In the genomic region with DNA sequence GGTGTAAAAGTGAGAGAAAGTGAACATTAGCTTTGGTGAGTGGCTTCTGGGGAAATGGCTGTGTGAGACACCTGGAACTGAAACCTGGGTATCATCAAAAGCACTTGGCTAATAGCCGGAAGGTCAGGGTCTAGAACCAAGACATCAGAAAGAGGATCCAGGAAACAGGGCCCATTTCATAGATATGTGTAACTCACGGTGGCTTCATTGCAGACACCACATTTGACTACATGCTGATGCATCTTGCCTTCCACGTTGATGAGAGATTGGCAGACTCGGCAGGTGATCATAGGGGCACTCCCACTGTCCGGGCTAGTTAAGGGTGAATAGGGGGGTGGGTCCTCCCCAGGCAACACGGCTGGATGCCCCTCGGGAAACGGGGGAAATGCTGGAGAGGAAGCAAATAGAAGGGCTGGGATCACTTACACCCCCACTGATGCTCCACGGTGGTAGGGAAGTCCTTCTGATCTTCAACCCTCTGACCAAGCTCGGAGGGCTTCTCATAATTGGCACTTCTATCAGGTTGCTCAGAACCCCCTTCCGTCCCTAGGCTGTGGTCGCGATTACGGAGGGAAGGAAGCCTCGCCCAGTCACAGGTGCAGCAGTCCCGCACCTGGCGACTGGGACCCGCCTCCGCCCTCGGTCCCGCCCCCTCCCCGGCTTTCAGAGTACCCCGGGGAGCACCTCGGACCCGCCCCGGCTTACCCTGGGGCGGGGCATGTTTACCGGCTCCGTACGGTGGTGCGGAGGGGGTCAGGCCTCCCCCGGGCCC, we compare ENCODE assay signal across 8 cellular contexts. TPM values are rescaled to one million over a fixed set of nuclear protein-coding genes. Genes with fewer than 3 reads are reported as not detected.
DNase-seq lines count a peak whose midpoint lies in the region; ATAC-seq, FAIRE-seq and TF ChIP-seq lines count a peak whose summit lies in the region.

No MANE protein-coding gene starts in this region.

- H3K9me3 ChIP-seq in breast epithelium = no peaks in the 10 kb centered on the region
- no peaks in the 10 kb centered on the region for H3K9me3 ChIP-seq in HepG2 (ENCODE audit: low read length)

- peaks cover 24 to 40% (median 31%) of the 10 kb centered on the region in 3 donors for H3K4me1 Mint-ChIP-seq in T-cell

- peak overlapping the region; percentile 87 for H3K9ac ChIP-seq in HepG2 (ENCODE audit: insufficient read depth, low read depth, low read length)

- TF ChIP-seq POLR2A in breast epithelium (IDR thresholded peaks at IDR 0.05) = no peak
- peak in 1 of 2 experiments; percentile 4; a peak in 1 of 4 replicates for TF ChIP-seq POLR2A in HepG2 (IDR thresholded peaks at IDR 0.05; ENCODE audit: insufficient read depth in 1 of 2, low read depth in 2 of 2, low read length in 2 of 2)

- TF ChIP-seq RAD21 in HepG2 (CRISPR knock-in tag; IDR thresholded peaks at IDR 0.05) = no peak; the same call in 1 of the 2 replicates

- H3K4me3 ChIP-seq in breast epithelium (peak overlapping the region; percentile 95 to 99 (median 99)), HepG2 (replicated peaks in 1 of 3; ENCODE audit: insufficient read depth in 1 of 3, low read depth in 2 of 3, low read length in 3 of 3) (peak overlapping the region; percentile 67 to 89 (median 78))

- H3K9me3 Mint-ChIP-seq in T-cell = no peaks in the 10 kb centered on the region

- H3K4me3 Mint-ChIP-seq in T-cell = peak overlapping the region; percentile 84 to 92 (median 88)

- H3K4me1 ChIP-seq in breast epithelium = peaks cover 0 to 12% of the 10 kb centered on the region in 2 donors
- peaks cover 63% of the 10 kb centered on the region for H3K4me1 ChIP-seq in HepG2 (ENCODE audit: insufficient read depth, low read length)

- H3K27ac Mint-ChIP-seq in T-cell = peak overlapping the region; percentile 94

- in situ Hi-C loops in HepG2 (cut with HindIII; ENCODE audit: extremely low pct_ligation_motif_present, low pct_unique_long_range_greater_than_20kb) = loop anchor here (5.0 to 25.0 kb wide), 4 partner anchors 123 to 514 kb away; partner anchors contain the start of genes CCNB1IP1, PARP2 and RNASE4

- H3K27me3 ChIP-seq in breast epithelium (no peaks in the 10 kb centered on the region), HepG2 (ENCODE audit: control insufficient read depth in 1 of 2, insufficient read depth in 2 of 2, low read length in 2 of 2) (no peaks in the 10 kb centered on the region; a peak in 1 of 5 replicates)

- TSS peak; percentile 63 for BruUV-seq in HepG2 (replicated peaks; lab: Mats Ljungman, UMichigan)

- TF ChIP-seq CTCF in breast epithelium (IDR thresholded peaks at IDR 0.05) = no peak
- no peak for TF ChIP-seq CTCF in HepG2 (CRISPR knock-in tag; IDR thresholded peaks at IDR 0.05)

- CTCF ChIA-PET in T-cell (lab: Charles Lee) (interaction anchor here in 1 of 2 donors (1.0 to 1.6 kb wide), 10 partner anchors 9 to 223 kb away, joined by 3 to 14 read pairs (median 6); partner anchors contain the start of genes PARP2 and PNP), HepG2 (lab: Yijun Ruan, JAX; ENCODE audit: low intra/inter-chr PET ratio, low total read pairs) (interaction anchor here (0.7 kb wide), 1 partner anchor 148 kb away, joined by 3 read pairs; no protein-coding TSS in a partner anchor)

- H2AFZ ChIP-seq in HepG2 (ENCODE audit: low read length) = no peak overlapping the region

- DNase-seq in DMS 273 (lab: John Stamatoyannopoulos, UW; ENCODE audit: unreplicated experiment) = peak; percentile 59
- no peak for DNase-seq in DMS 273 treated with DMSO at 0.1 percent for 48 hours (lab: John Stamatoyannopoulos, UW)
- DNase-seq in T-cell = peak; percentile 29 to 82 (median 72)
- DNase-seq in breast epithelium (ENCODE audit: low spot score in 2 of 2) = peak in 1 of 2 donors; percentile 34
- DNase-seq in HepG2 (ENCODE audit: low spot score) = no peak
- peak; percentile 59 for DNase-seq in stimulated activated CD8-positive, alpha-beta memory T cell treated with anti-CD3 and anti-CD28 coated beads, Interleukin-4, amount 100 ng/mL, for 48 hours

- intact Hi-C loops in breast epithelium (cut with DNase I; ENCODE audit: low total_unique reads) (no loop called here), HepG2 (cut with micrococcal nuclease; ENCODE audit: unreplicated experiment) (loop anchor here (1.0 to 2.0 kb wide), 5 partner anchors 9 to 1016 kb away; partner anchors contain the start of genes PARP2, PNP, RAB2B and RNASE4)

- ATAC-seq in HG03196 (IDR thresholded peaks at IDR 0.05; ENCODE audit: unreplicated experiment) (peak; percentile 8), T-cell (replicated peaks in 1 of 4) (peak; percentile 13 to 26 (median 22)), HepG2 (peak; percentile 0), GM21526 (IDR thresholded peaks at IDR 0.05; ENCODE audit: low FRiP score, unreplicated experiment) (no peak)

- no peak for FAIRE-seq in HepG2 (lab: Jason Lieb, UNC)

- POLR2A ChIA-PET in T-cell (lab: Charles Lee) = interaction anchor here (0.6 to 1.6 kb wide), 9 partner anchors 8 to 117 kb away, joined by 3 to 21 read pairs (median 4); partner anchors contain the start of genes PARP2 (in 1 of the 2) and PNP (in 1 of the 2)
- POLR2A ChIA-PET in HepG2 (lab: Yijun Ruan, JAX) = interaction anchor here (0.7 to 3.6 kb wide), 29 partner anchors 8 to 611 kb away, joined by 3 to 57 read pairs (median 5); partner anchors contain the start of genes PARP2, PNP, RNASE4 and TEP1

- H3K27ac ChIP-seq in breast epithelium (peak overlapping the region; percentile 96 to 98), HepG2 (ENCODE audit: extremely low read length, insufficient read depth, low read length) (peak overlapping the region; percentile 67)

- no peaks in the 10 kb centered on the region for H3K27me3 Mint-ChIP-seq in T-cell

- peak overlapping the region; percentile 88 for H3K4me2 ChIP-seq in HepG2 (ENCODE audit: low read depth, low read length)

- H4K20me1 ChIP-seq in HepG2 (ENCODE audit: insufficient read depth, low read length) = no peaks in the 10 kb centered on the region

- H3K79me2 ChIP-seq in HepG2 (ENCODE audit: insufficient read depth, low read length) = peaks cover 32% of the 10 kb centered on the region

- H3K36me3 ChIP-seq in breast epithelium (peaks cover 22% of the 10 kb centered on the region), HepG2 (replicated peaks in 1 of 2; ENCODE audit: control insufficient read depth in 1 of 2, insufficient read depth in 2 of 2, low read length in 2 of 2) (peaks cover 11 to 31% of the 10 kb centered on the region in 2 experiments)

- TF ChIP-seq EP300 in HepG2 (IDR thresholded peaks at IDR 0.05; ENCODE audit: low read depth in 2 of 2, low read length in 2 of 2) = no peak
- no peak for TF ChIP-seq EP300 in HepG2 (CRISPR knock-in tag; IDR thresholded peaks at IDR 0.05; ENCODE audit: borderline replicate concordance)

- 5% methylated on average over 28 of the region's 32 CpGs for WGBS in HepG2 (ENCODE audit: low lambda C conversion rate)

- peaks cover 27% of the 10 kb centered on the region for H3K36me3 Mint-ChIP-seq in T-cell

RNA-seq across cellular contexts. Expression of gene PIP4P1, which starts 0.6 kb away (rescaled TPM):
- 10 to 100 TPM; 54.2 to 72.8 (median 57.5) TPM for total RNA-seq in T-cell
- total RNA-seq in breast epithelium = 10 to 100 TPM; 23.6 to 34.1 (median 29.9) TPM
- 31.9 and 33.4 TPM in 2 replicates for total RNA-seq in HepG2 (2016; rRNA removed; fragmentation: Illumina TruSeq; extraction: Trizol)
- 16.4 and 18.3 TPM in 2 replicates for total RNA-seq in HepG2 (2016; cell fraction: cytosol; rRNA removed; fragmentation: Illumina TruSeq; extraction: Trizol; ENCODE audit: low read depth)
- total RNA-seq in HepG2 (2016; cell fraction: insoluble cytoplasmic fraction; rRNA removed; fragmentation: Illumina TruSeq; extraction: Trizol) = 32.1 and 34.6 TPM in 2 replicates
- 32.6 and 39.7 TPM in 2 replicates for total RNA-seq in HepG2 (2016; cell fraction: membrane; rRNA removed; fragmentation: Illumina TruSeq; extraction: Trizol)
- 20.8 and 28.1 TPM in 2 replicates for total RNA-seq in HepG2 (2016; cell fraction: nucleus; rRNA removed; fragmentation: Illumina TruSeq; extraction: Trizol)
- polyA plus RNA-seq in HepG2 (2011; rRNA removed) = 47.0 and 54.5 TPM in 2 replicates
- polyA plus RNA-seq in HepG2 (2011; cell fraction: cytosol; rRNA removed) = 40.6 and 41.5 TPM in 2 replicates
- polyA plus RNA-seq in HepG2 (2011; cell fraction: nucleus; rRNA removed) = 70.2 and 90.4 TPM in 2 replicates
- 30.3 and 35.7 TPM in 2 replicates for polyA plus RNA-seq in HepG2 (2012)
- 14.0 and 16.8 TPM in 2 replicates for polyA plus RNA-seq in HepG2 (2016; cell fraction: cytosol; fragmentation: Illumina TruSeq; extraction: Trizol; ENCODE audit: low read depth)
- 40.6 and 44.1 TPM in 2 replicates for polyA plus RNA-seq in HepG2 (2016; cell fraction: insoluble cytoplasmic fraction; fragmentation: Illumina TruSeq; extraction: Trizol; ENCODE audit: low read depth)
- 24.7 and 35.2 TPM in 2 replicates for polyA plus RNA-seq in HepG2 (2016; cell fraction: membrane; fragmentation: Illumina TruSeq; extraction: Trizol; ENCODE audit: low read depth)
- polyA plus RNA-seq in HepG2 (2016; cell fraction: nucleus; fragmentation: Illumina TruSeq; extraction: Trizol; ENCODE audit: insufficient read depth, low read depth) = 61.7 and 72.0 TPM in 2 replicates
- 63.2 and 70.8 TPM in 2 replicates for polyA minus RNA-seq in HepG2 (2011; rRNA and poly(A)+ RNA removed; ENCODE audit: low replicate concordance)
- polyA minus RNA-seq in HepG2 (2011; cell fraction: cytosol; rRNA and poly(A)+ RNA removed) = 16.6 and 21.8 TPM in 2 replicates
- 33.3 and 33.8 TPM in 2 replicates for polyA minus RNA-seq in HepG2 (2011; cell fraction: nucleus; rRNA and poly(A)+ RNA removed)

RNA-seq across cellular contexts. Expression of gene APEX1, which starts 5.6 kb away (rescaled TPM):
- 100 to 1,000 TPM in 4 of 5 donors, 10 to 100 TPM in 1; 92.9 to 142 (median 120) TPM for total RNA-seq in T-cell
- total RNA-seq in breast epithelium = 100 to 1,000 TPM; 129 to 165 (median 150) TPM
- total RNA-seq in HepG2 (2016; rRNA removed; fragmentation: Illumina TruSeq; extraction: Trizol) = 171 and 261 TPM in 2 replicates
- total RNA-seq in HepG2 (2016; cell fraction: cytosol; rRNA removed; fragmentation: Illumina TruSeq; extraction: Trizol; ENCODE audit: low read depth) = 72.5 and 84.0 TPM in 2 replicates
- total RNA-seq in HepG2 (2016; cell fraction: insoluble cytoplasmic fraction; rRNA removed; fragmentation: Illumina TruSeq; extraction: Trizol) = 177 and 247 TPM in 2 replicates
- total RNA-seq in HepG2 (2016; cell fraction: membrane; rRNA removed; fragmentation: Illumina TruSeq; extraction: Trizol) = 130 and 144 TPM in 2 replicates
- total RNA-seq in HepG2 (2016; cell fraction: nucleus; rRNA removed; fragmentation: Illumina TruSeq; extraction: Trizol) = 79.4 and 94.6 TPM in 2 replicates
- polyA plus RNA-seq in HepG2 (2011; rRNA removed) = 336 and 405 TPM in 2 replicates
- 342 and 365 TPM in 2 replicates for polyA plus RNA-seq in HepG2 (2011; cell fraction: cytosol; rRNA removed)
- polyA plus RNA-seq in HepG2 (2011; cell fraction: nucleus; rRNA removed) = 199 and 247 TPM in 2 replicates
- polyA plus RNA-seq in HepG2 (2012) = 218 and 250 TPM in 2 replicates
- polyA plus RNA-seq in HepG2 (2016; cell fraction: cytosol; fragmentation: Illumina TruSeq; extraction: Trizol; ENCODE audit: low read depth) = 85.4 and 96.6 TPM in 2 replicates
- 442 and 448 TPM in 2 replicates for polyA plus RNA-seq in HepG2 (2016; cell fraction: insoluble cytoplasmic fraction; fragmentation: Illumina TruSeq; extraction: Trizol; ENCODE audit: low read depth)
- polyA plus RNA-seq in HepG2 (2016; cell fraction: membrane; fragmentation: Illumina TruSeq; extraction: Trizol; ENCODE audit: low read depth) = 162 and 177 TPM in 2 replicates
- 253 and 259 TPM in 2 replicates for polyA plus RNA-seq in HepG2 (2016; cell fraction: nucleus; fragmentation: Illumina TruSeq; extraction: Trizol; ENCODE audit: insufficient read depth, low read depth)
- polyA minus RNA-seq in HepG2 (2011; rRNA and poly(A)+ RNA removed; ENCODE audit: low replicate concordance) = 377 and 396 TPM in 2 replicates
- 101 and 112 TPM in 2 replicates for polyA minus RNA-seq in HepG2 (2011; cell fraction: cytosol; rRNA and poly(A)+ RNA removed)
- 59.6 and 63.5 TPM in 2 replicates for polyA minus RNA-seq in HepG2 (2011; cell fraction: nucleus; rRNA and poly(A)+ RNA removed)

RNA-seq across cellular contexts. Expression of gene OSGEP, which starts 6.0 kb away (rescaled TPM):
- total RNA-seq in T-cell = 10 to 100 TPM; 56.4 to 80.2 (median 61.5) TPM
- total RNA-seq in breast epithelium = 10 to 100 TPM; 38.1 to 66.9 (median 57.5) TPM
- 32.4 and 39.7 TPM in 2 replicates for total RNA-seq in HepG2 (2016; rRNA removed; fragmentation: Illumina TruSeq; extraction: Trizol)
- total RNA-seq in HepG2 (2016; cell fraction: cytosol; rRNA removed; fragmentation: Illumina TruSeq; extraction: Trizol; ENCODE audit: low read depth) = 7.0 and 8.1 TPM in 2 replicates
- total RNA-seq in HepG2 (2016; cell fraction: insoluble cytoplasmic fraction; rRNA removed; fragmentation: Illumina TruSeq; extraction: Trizol) = 30.4 and 41.7 TPM in 2 replicates
- total RNA-seq in HepG2 (2016; cell fraction: membrane; rRNA removed; fragmentation: Illumina TruSeq; extraction: Trizol) = 12.6 and 13.2 TPM in 2 replicates
- total RNA-seq in HepG2 (2016; cell fraction: nucleus; rRNA removed; fragmentation: Illumina TruSeq; extraction: Trizol) = 35.3 and 44.2 TPM in 2 replicates
- polyA plus RNA-seq in HepG2 (2011; rRNA removed) = 40.0 and 41.1 TPM in 2 replicates
- polyA plus RNA-seq in HepG2 (2011; cell fraction: cytosol; rRNA removed) = 25.8 and 29.7 TPM in 2 replicates
- 108 and 113 TPM in 2 replicates for polyA plus RNA-seq in HepG2 (2011; cell fraction: nucleus; rRNA removed)
- polyA plus RNA-seq in HepG2 (2012) = 14.8 and 23.9 TPM in 2 replicates
- 5.7 and 6.0 TPM in 2 replicates for polyA plus RNA-seq in HepG2 (2016; cell fraction: cytosol; fragmentation: Illumina TruSeq; extraction: Trizol; ENCODE audit: low read depth)
- 31.9 and 37.6 TPM in 2 replicates for polyA plus RNA-seq in HepG2 (2016; cell fraction: insoluble cytoplasmic fraction; fragmentation: Illumina TruSeq; extraction: Trizol; ENCODE audit: low read depth)
- 9.1 and 10.6 TPM in 2 replicates for polyA plus RNA-seq in HepG2 (2016; cell fraction: membrane; fragmentation: Illumina TruSeq; extraction: Trizol; ENCODE audit: low read depth)
- polyA plus RNA-seq in HepG2 (2016; cell fraction: nucleus; fragmentation: Illumina TruSeq; extraction: Trizol; ENCODE audit: insufficient read depth, low read depth) = 101 and 108 TPM in 2 replicates
- polyA minus RNA-seq in HepG2 (2011; rRNA and poly(A)+ RNA removed; ENCODE audit: low replicate concordance) = 38.1 and 65.7 TPM in 2 replicates
- 8.6 and 9.5 TPM in 2 replicates for polyA minus RNA-seq in HepG2 (2011; cell fraction: cytosol; rRNA and poly(A)+ RNA removed)
- polyA minus RNA-seq in HepG2 (2011; cell fraction: nucleus; rRNA and poly(A)+ RNA removed) = 99.7 and 101 TPM in 2 replicates

RNA-seq across cellular contexts. Expression of gene PNP, which starts 8.6 kb away (rescaled TPM):
- total RNA-seq in T-cell (10 to 100 TPM; 47.7 to 86.2 (median 77.9) TPM), breast epithelium (10 to 100 TPM; 26.4 to 60.0 (median 38.8) TPM), HepG2 (2016; rRNA removed; fragmentation: Illumina TruSeq; extraction: Trizol) (74.8 and 117 TPM in 2 replicates)
- 7.1 and 8.7 TPM in 2 replicates for total RNA-seq in HepG2 (2016; cell fraction: cytosol; rRNA removed; fragmentation: Illumina TruSeq; extraction: Trizol; ENCODE audit: low read depth)
- total RNA-seq in HepG2 (2016; cell fraction: insoluble cytoplasmic fraction; rRNA removed; fragmentation: Illumina TruSeq; extraction: Trizol) = 74.5 and 119 TPM in 2 replicates
- total RNA-seq in HepG2 (2016; cell fraction: membrane; rRNA removed; fragmentation: Illumina TruSeq; extraction: Trizol) = 16.6 and 17.8 TPM in 2 replicates
- 36.5 and 46.4 TPM in 2 replicates for total RNA-seq in HepG2 (2016; cell fraction: nucleus; rRNA removed; fragmentation: Illumina TruSeq; extraction: Trizol)
- 40.2 and 45.4 TPM in 2 replicates for polyA plus RNA-seq in HepG2 (2011; rRNA removed)
- polyA plus RNA-seq in HepG2 (2011; cell fraction: cytosol; rRNA removed) = 49.6 and 54.1 TPM in 2 replicates
- polyA plus RNA-seq in HepG2 (2011; cell fraction: nucleus; rRNA removed) = 20.3 and 24.4 TPM in 2 replicates
- polyA plus RNA-seq in HepG2 (2012) = 22.4 and 23.3 TPM in 2 replicates
- 6.6 and 6.8 TPM in 2 replicates for polyA plus RNA-seq in HepG2 (2016; cell fraction: cytosol; fragmentation: Illumina TruSeq; extraction: Trizol; ENCODE audit: low read depth)
- polyA plus RNA-seq in HepG2 (2016; cell fraction: insoluble cytoplasmic fraction; fragmentation: Illumina TruSeq; extraction: Trizol; ENCODE audit: low read depth) = 118 and 121 TPM in 2 replicates
- polyA plus RNA-seq in HepG2 (2016; cell fraction: membrane; fragmentation: Illumina TruSeq; extraction: Trizol; ENCODE audit: low read depth) = 10.3 and 11.4 TPM in 2 replicates
- polyA plus RNA-seq in HepG2 (2016; cell fraction: nucleus; fragmentation: Illumina TruSeq; extraction: Trizol; ENCODE audit: insufficient read depth, low read depth) = 46.5 and 51.8 TPM in 2 replicates
- 38.2 and 227 TPM in 2 replicates for polyA minus RNA-seq in HepG2 (2011; rRNA and poly(A)+ RNA removed; ENCODE audit: low replicate concordance)
- polyA minus RNA-seq in HepG2 (2011; cell fraction: cytosol; rRNA and poly(A)+ RNA removed) = 25.9 and 29.4 TPM in 2 replicates
- 25.4 and 32.6 TPM in 2 replicates for polyA minus RNA-seq in HepG2 (2011; cell fraction: nucleus; rRNA and poly(A)+ RNA removed)

RNA-seq across cellular contexts. Expression of gene KLHL33, which starts 24.7 kb away (rescaled TPM):
- total RNA-seq in T-cell (under 1 TPM; 0.07 to 0.65 (median 0.22) TPM), breast epithelium (under 1 TPM; 0.29 to 0.64 (median 0.33) TPM), HepG2 (2016; rRNA removed; fragmentation: Illumina TruSeq; extraction: Trizol) (not detected in 2 replicates)
- total RNA-seq in HepG2 (2016; cell fraction: cytosol; rRNA removed; fragmentation: Illumina TruSeq; extraction: Trizol; ENCODE audit: low read depth) = not detected in 2 replicates
- total RNA-seq in HepG2 (2016; cell fraction: insoluble cytoplasmic fraction; rRNA removed; fragmentation: Illumina TruSeq; extraction: Trizol) = not detected in 2 replicates
- not detected in 2 replicates for total RNA-seq in HepG2 (2016; cell fraction: membrane; rRNA removed; fragmentation: Illumina TruSeq; extraction: Trizol)
- total RNA-seq in HepG2 (2016; cell fraction: nucleus; rRNA removed; fragmentation: Illumina TruSeq; extraction: Trizol) = not detected in 2 replicates
- 0.05 TPM in 1 of 2 replicates, not detected in the other for polyA plus RNA-seq in HepG2 (2011; rRNA removed)
- 0.03 and 0.05 TPM in 2 replicates for polyA plus RNA-seq in HepG2 (2011; cell fraction: cytosol; rRNA removed)
- polyA plus RNA-seq in HepG2 (2011; cell fraction: nucleus; rRNA removed) = 0.03 and 0.10 TPM in 2 replicates
- polyA plus RNA-seq in HepG2 (2012) = 0.05 and 0.15 TPM in 2 replicates
- polyA plus RNA-seq in HepG2 (2016; cell fraction: cytosol; fragmentation: Illumina TruSeq; extraction: Trizol; ENCODE audit: low read depth) = not detected in 2 replicates
- 0.04 TPM in 1 of 2 replicates, not detected in the other for polyA plus RNA-seq in HepG2 (2016; cell fraction: insoluble cytoplasmic fraction; fragmentation: Illumina TruSeq; extraction: Trizol; ENCODE audit: low read depth)
- polyA plus RNA-seq in HepG2 (2016; cell fraction: membrane; fragmentation: Illumina TruSeq; extraction: Trizol; ENCODE audit: low read depth) = not detected in 2 replicates
- not detected in 2 replicates for polyA plus RNA-seq in HepG2 (2016; cell fraction: nucleus; fragmentation: Illumina TruSeq; extraction: Trizol; ENCODE audit: insufficient read depth, low read depth)
- polyA minus RNA-seq in HepG2 (2011; rRNA and poly(A)+ RNA removed; ENCODE audit: low replicate concordance) = 0.04 and 0.12 TPM in 2 replicates
- polyA minus RNA-seq in HepG2 (2011; cell fraction: cytosol; rRNA and poly(A)+ RNA removed) = not detected in 2 replicates
- polyA minus RNA-seq in HepG2 (2011; cell fraction: nucleus; rRNA and poly(A)+ RNA removed) = 0.12 TPM in 1 of 2 replicates, not detected in the other

Comparison
In these comparisons a context has a peak if more than half of its experiments do, and no peak if none do; other contexts are left out.
1. DNase-seq: peak in DMS 273 (single experiment), T-cell (34 of 34) and stimulated activated CD8-positive, alpha-beta memory T cell treated with anti-CD3 and anti-CD28 coated beads, Interleukin-4, amount 100 ng/mL, for 48 hours (single experiment); none in DMS 273 treated with DMSO at 0.1 percent for 48 hours (single experiment) and HepG2 (single experiment).